In the genomic region with DNA sequence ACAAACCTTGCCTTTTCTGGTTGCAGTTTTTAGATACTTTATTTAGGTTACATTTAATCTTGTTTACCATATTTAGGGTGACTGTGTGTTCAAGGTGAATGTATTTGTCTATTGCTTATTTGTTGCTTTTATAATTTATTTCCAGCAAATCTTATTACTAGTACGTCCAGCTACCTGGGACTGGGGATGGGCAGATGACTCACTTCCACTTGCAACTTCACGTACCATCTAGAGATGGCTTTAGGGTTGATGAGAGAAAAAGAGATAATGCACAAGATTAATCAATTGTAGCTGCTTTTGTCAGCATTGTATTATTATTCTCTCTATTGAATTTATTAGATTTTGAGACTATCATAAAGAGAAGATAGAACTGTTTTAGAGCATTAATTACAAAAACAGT, we compare ENCODE assay signal across 20 cellular contexts. TPM values are rescaled to one million over a fixed set of nuclear protein-coding genes. Genes with fewer than 3 reads are reported as not detected.
"Had no signal": no experiment of that assay in that cellular context is flagged by ENCODE, and none has a peak within 500 bp of the region (broad histone marks: within the 10 kb centered on the region; RNA-seq: fewer than 3 reads in every experiment).

No MANE protein-coding gene starts in this region.

- ATAC-seq: naive thymus-derived CD4-positive, alpha-beta T cell; right cardiac atrium had no signal

- H3K4me2 ChIP-seq: hepatocyte had no signal

- H3K4me3 ChIP-seq: hepatocyte, stomach, thoracic aorta, transverse colon had no signal

- H3K36me3 ChIP-seq: neutrophil, thoracic aorta, transverse colon had no signal

- H3K27ac ChIP-seq: hepatocyte, neutrophil, stomach, thoracic aorta, transverse colon had no signal

- H3K9me3 ChIP-seq: neutrophil, thoracic aorta had no signal

- H2AFZ ChIP-seq: hepatocyte had no signal

- H3K27me3 ChIP-seq: hepatocyte, stomach, transverse colon had no signal

- DNase-seq: effector memory CD4-positive, alpha-beta T cell; erythroblast; foreskin melanocyte; head of caudate nucleus; kidney glomerular epithelial cell; naive thymus-derived CD4-positive, alpha-beta T cell; nephron progenitor cell; right cardiac atrium; small intestine; stimulated activated CD4-positive, alpha-beta T cell treated with anti-CD3 and anti-CD28 coated beads, Interleukin-12 subunit alpha, Interleukin-12 subunit beta, amount 100 ng/mL, for 4 hours; stimulated activated naive CD4-positive, alpha-beta T cell; stomach; substantia nigra; transverse colon had no signal

- FAIRE-seq: endometrium, small intestine had no signal

RNA-seq across cellular contexts. Expression of gene MIPOL1, which starts 5.1 kb away (rescaled TPM):
- polyA plus RNA-seq: naive thymus-derived CD4-positive, alpha-beta T cell had no signal

RNA-seq across cellular contexts. Expression of gene SLC25A21, which starts 30.4 kb away (rescaled TPM):
- total RNA-seq: mesenteric fat pad; mononuclear cell; naive thymus-derived CD4-positive, alpha-beta T cell had no signal
- polyA plus RNA-seq: naive thymus-derived CD4-positive, alpha-beta T cell had no signal
